In the genomic region with DNA sequence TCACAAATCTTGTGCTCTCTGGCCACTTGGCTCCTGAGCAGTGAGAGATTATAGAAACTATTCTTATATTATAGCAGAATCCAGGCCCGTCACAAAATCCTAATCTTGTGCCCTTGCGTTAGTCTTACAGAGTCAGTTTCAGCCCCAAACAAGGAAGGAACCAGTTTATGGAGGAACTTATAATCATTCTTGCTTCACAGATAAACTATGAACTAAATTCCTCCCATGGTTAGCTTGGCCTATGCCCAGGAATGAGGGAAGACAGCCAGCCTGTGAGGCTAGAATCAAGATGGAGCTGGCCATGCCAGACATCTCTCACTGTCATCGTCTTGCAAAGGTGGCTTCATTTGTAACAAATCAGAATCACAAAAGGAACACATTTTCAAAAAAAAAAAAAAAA, we compare ENCODE assay signal across 1 cellular context.
TF ChIP-seq lines count a peak whose summit lies in the region.

No MANE protein-coding gene starts in this region.

TF ChIP-seq in GM23338, 12 proteins besides CTCF, POLR2A, EP300 and RAD21 (continued from another document):
- TF ChIP-seq, protein P1, sequence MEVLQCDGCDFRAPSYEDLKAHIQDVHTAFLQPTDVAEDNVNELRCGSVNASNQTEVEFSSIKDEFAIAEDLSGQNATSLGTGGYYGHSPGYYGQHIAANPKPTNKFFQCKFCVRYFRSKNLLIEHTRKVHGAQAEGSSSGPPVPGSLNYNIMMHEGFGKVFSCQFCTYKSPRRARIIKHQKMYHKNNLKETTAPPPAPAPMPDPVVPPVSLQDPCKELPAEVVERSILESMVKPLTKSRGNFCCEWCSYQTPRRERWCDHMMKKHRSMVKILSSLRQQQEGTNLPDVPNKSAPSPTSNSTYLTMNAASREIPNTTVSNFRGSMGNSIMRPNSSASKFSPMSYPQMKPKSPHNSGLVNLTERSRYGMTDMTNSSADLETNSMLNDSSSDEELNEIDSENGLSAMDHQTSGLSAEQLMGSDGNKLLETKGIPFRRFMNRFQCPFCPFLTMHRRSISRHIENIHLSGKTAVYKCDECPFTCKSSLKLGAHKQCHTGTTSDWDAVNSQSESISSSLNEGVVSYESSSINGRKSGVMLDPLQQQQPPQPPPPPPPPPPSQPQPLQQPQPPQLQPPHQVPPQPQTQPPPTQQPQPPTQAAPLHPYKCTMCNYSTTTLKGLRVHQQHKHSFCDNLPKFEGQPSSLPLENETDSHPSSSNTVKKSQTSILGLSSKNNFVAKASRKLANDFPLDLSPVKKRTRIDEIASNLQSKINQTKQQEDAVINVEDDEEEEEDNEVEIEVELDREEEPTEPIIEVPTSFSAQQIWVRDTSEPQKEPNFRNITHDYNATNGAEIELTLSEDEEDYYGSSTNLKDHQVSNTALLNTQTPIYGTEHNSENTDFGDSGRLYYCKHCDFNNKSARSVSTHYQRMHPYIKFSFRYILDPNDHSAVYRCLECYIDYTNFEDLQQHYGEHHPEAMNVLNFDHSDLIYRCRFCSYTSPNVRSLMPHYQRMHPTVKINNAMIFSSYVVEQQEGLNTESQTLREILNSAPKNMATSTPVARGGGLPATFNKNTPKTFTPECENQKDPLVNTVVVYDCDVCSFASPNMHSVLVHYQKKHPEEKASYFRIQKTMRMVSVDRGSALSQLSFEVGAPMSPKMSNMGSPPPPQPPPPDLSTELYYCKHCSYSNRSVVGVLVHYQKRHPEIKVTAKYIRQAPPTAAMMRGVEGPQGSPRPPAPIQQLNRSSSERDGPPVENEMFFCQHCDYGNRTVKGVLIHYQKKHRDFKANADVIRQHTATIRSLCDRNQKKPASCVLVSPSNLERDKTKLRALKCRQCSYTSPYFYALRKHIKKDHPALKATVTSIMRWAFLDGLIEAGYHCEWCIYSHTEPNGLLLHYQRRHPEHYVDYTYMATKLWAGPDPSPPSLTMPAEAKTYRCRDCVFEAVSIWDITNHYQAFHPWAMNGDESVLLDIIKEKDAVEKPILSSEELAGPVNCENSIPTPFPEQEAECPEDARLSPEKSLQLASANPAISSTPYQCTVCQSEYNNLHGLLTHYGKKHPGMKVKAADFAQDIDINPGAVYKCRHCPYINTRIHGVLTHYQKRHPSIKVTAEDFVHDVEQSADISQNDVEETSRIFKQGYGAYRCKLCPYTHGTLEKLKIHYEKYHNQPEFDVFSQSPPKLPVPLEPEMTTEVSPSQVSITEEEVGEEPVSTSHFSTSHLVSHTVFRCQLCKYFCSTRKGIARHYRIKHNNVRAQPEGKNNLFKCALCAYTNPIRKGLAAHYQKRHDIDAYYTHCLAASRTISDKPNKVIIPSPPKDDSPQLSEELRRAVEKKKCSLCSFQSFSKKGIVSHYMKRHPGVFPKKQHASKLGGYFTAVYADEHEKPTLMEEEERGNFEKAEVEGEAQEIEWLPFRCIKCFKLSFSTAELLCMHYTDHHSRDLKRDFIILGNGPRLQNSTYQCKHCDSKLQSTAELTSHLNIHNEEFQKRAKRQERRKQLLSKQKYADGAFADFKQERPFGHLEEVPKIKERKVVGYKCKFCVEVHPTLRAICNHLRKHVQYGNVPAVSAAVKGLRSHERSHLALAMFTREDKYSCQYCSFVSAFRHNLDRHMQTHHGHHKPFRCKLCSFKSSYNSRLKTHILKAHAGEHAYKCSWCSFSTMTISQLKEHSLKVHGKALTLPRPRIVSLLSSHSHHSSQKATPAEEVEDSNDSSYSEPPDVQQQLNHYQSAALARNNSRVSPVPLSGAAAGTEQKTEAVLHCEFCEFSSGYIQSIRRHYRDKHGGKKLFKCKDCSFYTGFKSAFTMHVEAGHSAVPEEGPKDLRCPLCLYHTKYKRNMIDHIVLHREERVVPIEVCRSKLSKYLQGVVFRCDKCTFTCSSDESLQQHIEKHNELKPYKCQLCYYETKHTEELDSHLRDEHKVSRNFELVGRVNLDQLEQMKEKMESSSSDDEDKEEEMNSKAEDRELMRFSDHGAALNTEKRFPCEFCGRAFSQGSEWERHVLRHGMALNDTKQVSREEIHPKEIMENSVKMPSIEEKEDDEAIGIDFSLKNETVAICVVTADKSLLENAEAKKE (CRISPR knock-in tag; IDR thresholded peaks at IDR 0.05): no peak
- TF ChIP-seq POLR2AphosphoS5 (IDR thresholded peaks at IDR 0.05; ENCODE audit: low read depth) (no peak), JUNB (IDR thresholded peaks at IDR 0.05; ENCODE audit: unreplicated experiment) (no peak)
- TF ChIP-seq, protein P2, sequence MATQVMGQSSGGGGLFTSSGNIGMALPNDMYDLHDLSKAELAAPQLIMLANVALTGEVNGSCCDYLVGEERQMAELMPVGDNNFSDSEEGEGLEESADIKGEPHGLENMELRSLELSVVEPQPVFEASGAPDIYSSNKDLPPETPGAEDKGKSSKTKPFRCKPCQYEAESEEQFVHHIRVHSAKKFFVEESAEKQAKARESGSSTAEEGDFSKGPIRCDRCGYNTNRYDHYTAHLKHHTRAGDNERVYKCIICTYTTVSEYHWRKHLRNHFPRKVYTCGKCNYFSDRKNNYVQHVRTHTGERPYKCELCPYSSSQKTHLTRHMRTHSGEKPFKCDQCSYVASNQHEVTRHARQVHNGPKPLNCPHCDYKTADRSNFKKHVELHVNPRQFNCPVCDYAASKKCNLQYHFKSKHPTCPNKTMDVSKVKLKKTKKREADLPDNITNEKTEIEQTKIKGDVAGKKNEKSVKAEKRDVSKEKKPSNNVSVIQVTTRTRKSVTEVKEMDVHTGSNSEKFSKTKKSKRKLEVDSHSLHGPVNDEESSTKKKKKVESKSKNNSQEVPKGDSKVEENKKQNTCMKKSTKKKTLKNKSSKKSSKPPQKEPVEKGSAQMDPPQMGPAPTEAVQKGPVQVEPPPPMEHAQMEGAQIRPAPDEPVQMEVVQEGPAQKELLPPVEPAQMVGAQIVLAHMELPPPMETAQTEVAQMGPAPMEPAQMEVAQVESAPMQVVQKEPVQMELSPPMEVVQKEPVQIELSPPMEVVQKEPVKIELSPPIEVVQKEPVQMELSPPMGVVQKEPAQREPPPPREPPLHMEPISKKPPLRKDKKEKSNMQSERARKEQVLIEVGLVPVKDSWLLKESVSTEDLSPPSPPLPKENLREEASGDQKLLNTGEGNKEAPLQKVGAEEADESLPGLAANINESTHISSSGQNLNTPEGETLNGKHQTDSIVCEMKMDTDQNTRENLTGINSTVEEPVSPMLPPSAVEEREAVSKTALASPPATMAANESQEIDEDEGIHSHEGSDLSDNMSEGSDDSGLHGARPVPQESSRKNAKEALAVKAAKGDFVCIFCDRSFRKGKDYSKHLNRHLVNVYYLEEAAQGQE (IDR thresholded peaks at IDR 0.05; ENCODE audit: unreplicated experiment): no peak
